ENCODE assay signal across 21 cellular contexts in genomic region chr5:140265845-140266244, GRCh38. TPM values are rescaled to one million over a fixed set of nuclear protein-coding genes. Genes with fewer than 3 reads are reported as not detected.
A peak's percentile ranks its signal among the peaks of the same experiment; 100 is the strongest.
DNase-seq lines count a peak whose midpoint lies in the region; ATAC-seq and TF ChIP-seq lines count a peak whose summit lies in the region.
"Had no signal": no experiment of that assay in that cellular context is flagged by ENCODE, and none has a peak within 500 bp of the region (broad histone marks: within the 10 kb centered on the region; RNA-seq: fewer than 3 reads in every experiment).

No MANE protein-coding gene starts in this region.

- H3K4me2 ChIP-seq in neural progenitor cell, result no peak overlapping the region

- H3K9me3 Mint-ChIP-seq in activated T-cell treated with anti-CD3 and anti-CD28 coated beads, Interleukin-2, amount 50 U/mL, for 24 hours, result no peaks in the 10 kb centered on the region
- no peaks in the 10 kb centered on the region for H3K9me3 Mint-ChIP-seq in Calu3 (ENCODE audit: low read depth, unreplicated experiment)
- H3K9me3 Mint-ChIP-seq in neural progenitor cell, result no peaks in the 10 kb centered on the region
- H3K9me3 Mint-ChIP-seq: activated CD4-positive, alpha-beta memory T cell treated with anti-CD3 and anti-CD28 coated beads, Interleukin-2, amount 10 ng/mL, durations not matched to agents 7 days and 5 days; activated naive CD8-positive, alpha-beta T cell treated with anti-CD3 and anti-CD28 coated beads, Interleukin-2, amount 50 U/mL, for 24 hours; activated T-cell treated with anti-CD3 and anti-CD28 coated beads, Interleukin-2, amount 50 U/mL, for 4 hours had no signal

- H3K4me1 ChIP-seq in neural progenitor cell, result peaks cover 26% of the 10 kb centered on the region

- BruUV-seq in Calu3 (replicated peaks; lab: Mats Ljungman, UMichigan), result no TSS peak

- H3K27me3 Mint-ChIP-seq in activated T-cell treated with anti-CD3 and anti-CD28 coated beads, Interleukin-2, amount 50 U/mL, for 24 hours, result no peaks in the 10 kb centered on the region
- no peaks in the 10 kb centered on the region for H3K27me3 Mint-ChIP-seq in Calu3 (ENCODE audit: unreplicated experiment)
- H3K27me3 Mint-ChIP-seq in T-helper 17 cell, result no peaks in the 10 kb centered on the region
- H3K27me3 Mint-ChIP-seq in neural progenitor cell (ENCODE audit: insufficient read depth, low read depth), result no peaks in the 10 kb centered on the region
- H3K27me3 Mint-ChIP-seq: activated CD4-positive, alpha-beta memory T cell treated with anti-CD3 and anti-CD28 coated beads, Interleukin-2, amount 10 ng/mL, durations not matched to agents 7 days and 5 days; activated naive CD8-positive, alpha-beta T cell treated with anti-CD3 and anti-CD28 coated beads, Interleukin-2, amount 50 U/mL, for 24 hours had no signal

- H3K79me2 ChIP-seq in neural progenitor cell (ENCODE audit: low read depth), result peaks cover 43% of the 10 kb centered on the region

- CTCF ChIA-PET in Calu3 (lab: Charles Lee), result interaction anchor here (1.6 kb wide), 1 partner anchor 37 kb away, joined by 4 read pairs; the partner anchor contains the start of gene PFDN1

- peak overlapping the region; percentile 77 for H3K27ac Mint-ChIP-seq in activated T-cell treated with anti-CD3 and anti-CD28 coated beads, Interleukin-2, amount 50 U/mL, for 24 hours
- peak overlapping the region; percentile 26 for H3K27ac Mint-ChIP-seq in Calu3 (ENCODE audit: unreplicated experiment)
- H3K27ac Mint-ChIP-seq in T-helper 17 cell, result peak overlapping the region; percentile 62
- H3K27ac Mint-ChIP-seq in neural progenitor cell, result peak overlapping the region; percentile 25
- H3K27ac Mint-ChIP-seq: activated naive CD8-positive, alpha-beta T cell treated with anti-CD3 and anti-CD28 coated beads, Interleukin-2, amount 50 U/mL, for 24 hours had no signal

- no peak for TF ChIP-seq CTCF in Calu3 (IDR thresholded peaks at IDR 0.05; ENCODE audit: unreplicated experiment)
- TF ChIP-seq CTCF in neural progenitor cell (IDR thresholded peaks at IDR 0.05), result no peak

- no peak overlapping the region for H3K4me3 ChIP-seq in neural progenitor cell

- H3K36me3 Mint-ChIP-seq in activated T-cell treated with anti-CD3 and anti-CD28 coated beads, Interleukin-2, amount 50 U/mL, for 24 hours (ENCODE audit: low read depth), result peaks cover 13% of the 10 kb centered on the region
- H3K36me3 Mint-ChIP-seq in Calu3 (ENCODE audit: insufficient read depth, unreplicated experiment), result peaks cover 32% of the 10 kb centered on the region
- no peaks in the 10 kb centered on the region for H3K36me3 Mint-ChIP-seq in T-helper 17 cell (ENCODE audit: low read depth)
- peaks cover 3% of the 10 kb centered on the region for H3K36me3 Mint-ChIP-seq in neural progenitor cell

- H3K27me3 ChIP-seq in neural progenitor cell, result no peaks in the 10 kb centered on the region
- H3K27me3 ChIP-seq: brain microvascular endothelial cell had no signal

- DNase-seq in activated T-cell treated with anti-CD3 and anti-CD28 coated beads, Interleukin-2, amount 50 U/mL, for 24 hours, result no peak
- DNase-seq in activated T-cell treated with anti-CD3 and anti-CD28 coated beads, Interleukin-2, amount 50 U/mL, for 48 hours, result no peak
- DNase-seq in Calu3 (no peak), T-helper 17 cell (no peak), neural progenitor cell (ENCODE audit: low spot score) (no peak), GDM1 (lab: John Stamatoyannopoulos, UW) (no peak), SW480 (ENCODE audit: low spot score) (no peak), cerebellar cortex (ENCODE audit: low spot score) (no peak)
- DNase-seq: activated CD4-positive, alpha-beta memory T cell treated with anti-CD3 and anti-CD28 coated beads, Interleukin-2, amount 10 ng/mL, durations not matched to agents 7 days and 5 days; activated naive CD8-positive, alpha-beta T cell treated with anti-CD3 and anti-CD28 coated beads, Interleukin-2, amount 50 U/mL, for 24 hours; activated T-cell treated with anti-CD3 and anti-CD28 coated beads, Interleukin-2, amount 50 U/mL, for 4 hours; brain microvascular endothelial cell; DMS 273 treated with DMSO at 0.1 percent for 48 hours; mesenchymal stem cell; NCI-H1092; NCI-H2029; NCI-H2227 treated with DMSO at 0.1 percent for 48 hours; NCI-H774; PC-3; SHP77 had no signal

- peaks cover 25% of the 10 kb centered on the region for H3F3A ChIP-seq in neural progenitor cell (ENCODE audit: low read depth)

- H3K27ac ChIP-seq in neural progenitor cell, result no peak overlapping the region
- H3K27ac ChIP-seq: brain microvascular endothelial cell had no signal

- no peak overlapping the region for H3K9ac ChIP-seq in neural progenitor cell

- H3K4me3 Mint-ChIP-seq in activated T-cell treated with anti-CD3 and anti-CD28 coated beads, Interleukin-2, amount 50 U/mL, for 24 hours, result no peak overlapping the region
- no peak overlapping the region for H3K4me3 Mint-ChIP-seq in Calu3 (ENCODE audit: low read depth, unreplicated experiment)
- no peak overlapping the region for H3K4me3 Mint-ChIP-seq in T-helper 17 cell
- H3K4me3 Mint-ChIP-seq in neural progenitor cell, result no peak overlapping the region
- H3K4me3 Mint-ChIP-seq: activated CD4-positive, alpha-beta memory T cell treated with anti-CD3 and anti-CD28 coated beads, Interleukin-2, amount 10 ng/mL, durations not matched to agents 7 days and 5 days; activated naive CD8-positive, alpha-beta T cell treated with anti-CD3 and anti-CD28 coated beads, Interleukin-2, amount 50 U/mL, for 24 hours; activated T-cell treated with anti-CD3 and anti-CD28 coated beads, Interleukin-2, amount 50 U/mL, for 4 hours had no signal

- intact Hi-C loops in Calu3 (cut with micrococcal nuclease; ENCODE audit: unreplicated experiment), result no loop called here

- no peak for ATAC-seq in T-helper 17 cell
- ATAC-seq: activated naive CD8-positive, alpha-beta T cell treated with anti-CD3 and anti-CD28 coated beads, Interleukin-2, amount 50 U/mL, for 24 hours; activated T-cell treated with anti-CD3 and anti-CD28 coated beads, Interleukin-2, amount 50 U/mL, for 4 hours; PC-3; sciatic nerve had no signal

- peaks cover 20% of the 10 kb centered on the region for H4K20me1 ChIP-seq in neural progenitor cell (ENCODE audit: low read depth)

- H2AFZ ChIP-seq in neural progenitor cell (replicated peaks), result no peak overlapping the region

- H3K9me3 ChIP-seq in T-helper 17 cell (ENCODE audit: control insufficient read depth, low read length, poor library complexity, severe bottlenecking), result no peaks in the 10 kb centered on the region
- H3K9me3 ChIP-seq in neural progenitor cell (ENCODE audit: low read depth), result no peaks in the 10 kb centered on the region

- H3K4me1 Mint-ChIP-seq in activated T-cell treated with anti-CD3 and anti-CD28 coated beads, Interleukin-2, amount 50 U/mL, for 24 hours (ENCODE audit: low read depth), result peaks cover 47% of the 10 kb centered on the region
- H3K4me1 Mint-ChIP-seq in Calu3 (ENCODE audit: low read depth, unreplicated experiment) (peaks cover 47% of the 10 kb centered on the region), T-helper 17 cell (peaks cover 41% of the 10 kb centered on the region), neural progenitor cell (peaks cover 17% of the 10 kb centered on the region)

- H3K36me3 ChIP-seq in neural progenitor cell, result no peaks in the 10 kb centered on the region
- H3K36me3 ChIP-seq: brain microvascular endothelial cell had no signal

RNA-seq across cellular contexts. Expression of gene PFDN1, which starts 37.1 kb away (rescaled TPM):
- total RNA-seq in Calu3 (2022) (67.5 and 71.9 TPM in 2 replicates), T-helper 17 cell (10 to 100 TPM; 33.4 to 35.2 TPM), neural progenitor cell (ENCODE audit: low replicate concordance) (79.8 and 84.3 TPM in 2 replicates)

Comparison
In these comparisons a context has a peak if more than half of its experiments do, and no peak if none do; other contexts are left out.
1. H3K27ac Mint-ChIP-seq: peak in every context shown above with its lines; median percentile 77 in activated T-cell treated with anti-CD3 and anti-CD28 coated beads, Interleukin-2, amount 50 U/mL, for 24 hours; 62 in T-helper 17 cell; 26 in Calu3; 25 in neural progenitor cell.